19 cellular contexts compared by ENCODE assay signal in genomic region chr10:17662193-17663138, GRCh38. TPM values are rescaled to one million over a fixed set of nuclear protein-coding genes. Genes with fewer than 3 reads are reported as not detected.
DNase-seq lines count a peak whose midpoint lies in the region; ATAC-seq and TF ChIP-seq lines count a peak whose summit lies in the region.
"Had no signal": no experiment of that assay in that cellular context is flagged by ENCODE, and none has a peak within 500 bp of the region (broad histone marks: within the 10 kb centered on the region; RNA-seq: fewer than 3 reads in every experiment).

No MANE protein-coding gene starts in this region.

- in situ Hi-C loops in brain microvascular endothelial cell (cut with HindIII; ENCODE audit: low pct_ligation_motif_present, low sequenced_read_pairs), result no loop called here

- H3K4me3 ChIP-seq in OCI-LY7 (ENCODE audit: low read depth, low read length, poor library complexity, severe bottlenecking), result no peak overlapping the region
- H3K4me3 ChIP-seq in brain microvascular endothelial cell (ENCODE audit: low read depth, low read length), result no peak overlapping the region

- H3K9me2 ChIP-seq in OCI-LY7 (ENCODE audit: insufficient read depth, low read length), result no peaks in the 10 kb centered on the region

- no peak overlapping the region for H2AFZ ChIP-seq in OCI-LY7 (ENCODE audit: low read length)

- H3K36me3 ChIP-seq in OCI-LY7 (ENCODE audit: insufficient read depth, low read length) (peaks cover 26% of the 10 kb centered on the region), brain microvascular endothelial cell (replicated peaks) (no peaks in the 10 kb centered on the region)
- H3K36me3 ChIP-seq: WERI-Rb-1 had no signal

- H3K4me2 ChIP-seq in OCI-LY7 (ENCODE audit: low read length), result no peak overlapping the region

- H3K36me3 Mint-ChIP-seq in natural killer cell, result peaks cover 17% of the 10 kb centered on the region
- peaks cover 12% of the 10 kb centered on the region for H3K36me3 Mint-ChIP-seq in natural killer cell treated with Interleukin-12 subunit alpha and Interleukin-12 subunit beta and Interleukin-15 and Interleukin-18, amount 100 ng/mL, for 72 hours
- H3K36me3 Mint-ChIP-seq in activated naive CD8-positive, alpha-beta T cell treated with anti-CD3 and anti-CD28 coated beads for 36 hours, result peaks cover 40% of the 10 kb centered on the region
- peaks cover 22% of the 10 kb centered on the region for H3K36me3 Mint-ChIP-seq in activated T-helper 1 cell treated with anti-CD3 and anti-CD28 coated beads, Interleukin-12 subunit alpha, Interleukin-12 subunit beta, Interleukin-2, Interleukin-4 antibody, amounts not matched to agents 30 ng/mL and 10 ng/mL and 1 ng/mL, durations not matched to agents 14 hours and 24 hours and 36 hours (ENCODE audit: low read depth)

- H3K27me3 Mint-ChIP-seq in natural killer cell (ENCODE audit: low read depth in 2 of 2), result no peaks in the 10 kb centered on the region
- no peaks in the 10 kb centered on the region for H3K27me3 Mint-ChIP-seq in natural killer cell treated with Interleukin-12 subunit alpha and Interleukin-12 subunit beta and Interleukin-15 and Interleukin-18, amount 100 ng/mL, for 72 hours
- H3K27me3 Mint-ChIP-seq in activated naive CD8-positive, alpha-beta T cell treated with anti-CD3 and anti-CD28 coated beads for 36 hours, result no peaks in the 10 kb centered on the region
- no peaks in the 10 kb centered on the region for H3K27me3 Mint-ChIP-seq in activated T-helper 1 cell treated with anti-CD3 and anti-CD28 coated beads, Interleukin-12 subunit alpha, Interleukin-12 subunit beta, Interleukin-2, Interleukin-4 antibody, amounts not matched to agents 30 ng/mL and 10 ng/mL and 1 ng/mL, durations not matched to agents 14 hours and 24 hours and 36 hours (ENCODE audit: insufficient read depth)
- H3K27me3 Mint-ChIP-seq: activated CD4-positive, alpha-beta memory T cell treated with anti-CD3 and anti-CD28 coated beads, Interleukin-2, amount 10 ng/mL, durations not matched to agents 7 days and 5 days; effector memory CD8-positive, alpha-beta T cell; type B pancreatic cell had no signal

- no peak for DNase-seq in natural killer cell
- no peak for DNase-seq in natural killer cell treated with Interleukin-12 subunit alpha and Interleukin-12 subunit beta and Interleukin-15 and Interleukin-18, amount 100 ng/mL, for 72 hours (ENCODE audit: low spot score)
- DNase-seq in OCI-LY7 (ENCODE audit: low spot score), result no peak
- no peak for DNase-seq in activated naive CD8-positive, alpha-beta T cell treated with anti-CD3 and anti-CD28 coated beads for 36 hours
- no peak for DNase-seq in activated T-helper 1 cell treated with anti-CD3 and anti-CD28 coated beads, Interleukin-12 subunit alpha, Interleukin-12 subunit beta, Interleukin-2, Interleukin-4 antibody, amounts not matched to agents 30 ng/mL and 10 ng/mL and 1 ng/mL, durations not matched to agents 14 hours and 24 hours and 36 hours (ENCODE audit: low spot score)
- DNase-seq in activated effector memory CD4-positive, alpha-beta T cell treated with Interleukin-2 at 50 U/mL for 16 hours, result no peak
- DNase-seq in NCI-H1694 (lab: John Stamatoyannopoulos, UW), result no peak
- no peak for DNase-seq in brain microvascular endothelial cell
- DNase-seq: activated CD4-positive, alpha-beta memory T cell treated with anti-CD3 and anti-CD28 coated beads, Interleukin-2, amount 10 ng/mL, durations not matched to agents 7 days and 5 days; aorta; effector memory CD8-positive, alpha-beta T cell; glutamatergic neuron; MV-4-11; NCI-H187 treated with DMSO at 0.1 percent for 48 hours; NCI-H446; stimulated activated CD4-positive, alpha-beta T cell treated with anti-CD3 and anti-CD28 coated beads, Interleukin-1b, Interleukin-23, amount 100 ng/mL, for 48 hours; stimulated activated naive CD8-positive, alpha-beta T cell treated with anti-CD3 and anti-CD28 coated beads, Interleukin-15, Interleukin-2, amounts not matched to agents 100 U/mL and 50 U/mL, for 24 hours; WERI-Rb-1 had no signal

- CTCF ChIA-PET in OCI-LY7 (lab: Charles Lee; ENCODE audit: unreplicated experiment), result no interaction called here

- no peaks in the 10 kb centered on the region for H4K20me1 ChIP-seq in OCI-LY7 (ENCODE audit: insufficient read depth, low read length)

- no peaks in the 10 kb centered on the region for H3K27me3 ChIP-seq in brain microvascular endothelial cell (replicated peaks)

- no peak for ATAC-seq in natural killer cell
- no peak for ATAC-seq in natural killer cell treated with Interleukin-12 subunit alpha and Interleukin-12 subunit beta and Interleukin-15 and Interleukin-18, amount 100 ng/mL, for 72 hours
- ATAC-seq: effector memory CD8-positive, alpha-beta T cell; stimulated activated naive CD8-positive, alpha-beta T cell treated with anti-CD3 and anti-CD28 coated beads, Interleukin-15, Interleukin-2, amounts not matched to agents 100 U/mL and 50 U/mL, for 24 hours had no signal

- no peaks in the 10 kb centered on the region for H3K9me3 ChIP-seq in OCI-LY7 (ENCODE audit: low read length)

- H3K27ac ChIP-seq in OCI-LY7 (ENCODE audit: low read depth, low read length, poor library complexity, severe bottlenecking) (no peak overlapping the region), brain microvascular endothelial cell (no peak overlapping the region)
- H3K27ac ChIP-seq: WERI-Rb-1 had no signal

- intact Hi-C loops in natural killer cell (cut with micrococcal nuclease) (no loop called here), OCI-LY7 (cut with micrococcal nuclease; ENCODE audit: unreplicated experiment) (no loop called here)
- intact Hi-C loops in activated T-helper 1 cell treated with anti-CD3 and anti-CD28 coated beads, Interleukin-12 subunit alpha, Interleukin-12 subunit beta, Interleukin-2, Interleukin-4 antibody, amounts not matched to agents 30 ng/mL and 10 ng/mL and 1 ng/mL, durations not matched to agents 14 hours and 24 hours and 36 hours (cut with micrococcal nuclease), result no loop called here

- no peaks in the 10 kb centered on the region for H3K9me3 Mint-ChIP-seq in natural killer cell
- no peaks in the 10 kb centered on the region for H3K9me3 Mint-ChIP-seq in natural killer cell treated with Interleukin-12 subunit alpha and Interleukin-12 subunit beta and Interleukin-15 and Interleukin-18, amount 100 ng/mL, for 72 hours
- H3K9me3 Mint-ChIP-seq in activated naive CD8-positive, alpha-beta T cell treated with anti-CD3 and anti-CD28 coated beads for 36 hours, result peaks cover 8% of the 10 kb centered on the region
- H3K9me3 Mint-ChIP-seq in activated T-helper 1 cell treated with anti-CD3 and anti-CD28 coated beads, Interleukin-12 subunit alpha, Interleukin-12 subunit beta, Interleukin-2, Interleukin-4 antibody, amounts not matched to agents 30 ng/mL and 10 ng/mL and 1 ng/mL, durations not matched to agents 14 hours and 24 hours and 36 hours, result no peaks in the 10 kb centered on the region
- H3K9me3 Mint-ChIP-seq: effector memory CD8-positive, alpha-beta T cell had no signal

- TF ChIP-seq CTCF in natural killer cell (IDR thresholded peaks at IDR 0.05) (no peak), OCI-LY7 (conservative IDR thresholded peaks at IDR 0.05; ENCODE audit: low read length) (no peak), brain microvascular endothelial cell (IDR thresholded peaks at IDR 0.05; ENCODE audit: low read depth, low read length, missing control alignments) (no peak)

- peaks cover 22 to 37% of the 10 kb centered on the region in 2 donors for H3K4me1 Mint-ChIP-seq in natural killer cell
- H3K4me1 Mint-ChIP-seq in natural killer cell treated with Interleukin-12 subunit alpha and Interleukin-12 subunit beta and Interleukin-15 and Interleukin-18, amount 100 ng/mL, for 72 hours (ENCODE audit: low read depth in 2 of 2), result peaks cover 27 to 43% of the 10 kb centered on the region in 2 donors
- H3K4me1 Mint-ChIP-seq in activated naive CD8-positive, alpha-beta T cell treated with anti-CD3 and anti-CD28 coated beads for 36 hours, result peaks cover 50% of the 10 kb centered on the region
- H3K4me1 Mint-ChIP-seq in activated T-helper 1 cell treated with anti-CD3 and anti-CD28 coated beads, Interleukin-12 subunit alpha, Interleukin-12 subunit beta, Interleukin-2, Interleukin-4 antibody, amounts not matched to agents 30 ng/mL and 10 ng/mL and 1 ng/mL, durations not matched to agents 14 hours and 24 hours and 36 hours (ENCODE audit: low read depth), result peaks cover 38% of the 10 kb centered on the region

- BruUV-seq in OCI-LY7 (replicated peaks; lab: Mats Ljungman, UMichigan), result TSS peak; percentile 23

- H3K4me3 Mint-ChIP-seq in natural killer cell, result peak overlapping the region; percentile 2
- no peak overlapping the region for H3K4me3 Mint-ChIP-seq in natural killer cell treated with Interleukin-12 subunit alpha and Interleukin-12 subunit beta and Interleukin-15 and Interleukin-18, amount 100 ng/mL, for 72 hours
- no peak overlapping the region for H3K4me3 Mint-ChIP-seq in activated naive CD8-positive, alpha-beta T cell treated with anti-CD3 and anti-CD28 coated beads for 36 hours
- no peak overlapping the region for H3K4me3 Mint-ChIP-seq in activated T-helper 1 cell treated with anti-CD3 and anti-CD28 coated beads, Interleukin-12 subunit alpha, Interleukin-12 subunit beta, Interleukin-2, Interleukin-4 antibody, amounts not matched to agents 30 ng/mL and 10 ng/mL and 1 ng/mL, durations not matched to agents 14 hours and 24 hours and 36 hours
- H3K4me3 Mint-ChIP-seq: activated CD4-positive, alpha-beta memory T cell treated with anti-CD3 and anti-CD28 coated beads, Interleukin-2, amount 10 ng/mL, durations not matched to agents 7 days and 5 days; effector memory CD8-positive, alpha-beta T cell; type B pancreatic cell had no signal

- POLR2A ChIA-PET in OCI-LY7 (lab: Charles Lee), result interaction anchor here (0.6 to 1.1 kb wide), 5 partner anchors 9 to 292 kb away, joined by 3 to 5 read pairs (median 4); partner anchors contain the start of gene STAM

- peaks cover 49% of the 10 kb centered on the region for H3K79me2 ChIP-seq in OCI-LY7 (ENCODE audit: insufficient read depth, low read depth, low read length)

- H3K4me1 ChIP-seq in OCI-LY7 (ENCODE audit: insufficient read depth, low read length, poor library complexity, severe bottlenecking), result no peaks in the 10 kb centered on the region

- peak overlapping the region in 1 of 2 donors; percentile 27 for H3K27ac Mint-ChIP-seq in natural killer cell
- peak overlapping the region in 1 of 2 donors; percentile 2 for H3K27ac Mint-ChIP-seq in natural killer cell treated with Interleukin-12 subunit alpha and Interleukin-12 subunit beta and Interleukin-15 and Interleukin-18, amount 100 ng/mL, for 72 hours
- H3K27ac Mint-ChIP-seq in activated naive CD8-positive, alpha-beta T cell treated with anti-CD3 and anti-CD28 coated beads for 36 hours, result peak overlapping the region; percentile 3
- no peak overlapping the region for H3K27ac Mint-ChIP-seq in activated T-helper 1 cell treated with anti-CD3 and anti-CD28 coated beads, Interleukin-12 subunit alpha, Interleukin-12 subunit beta, Interleukin-2, Interleukin-4 antibody, amounts not matched to agents 30 ng/mL and 10 ng/mL and 1 ng/mL, durations not matched to agents 14 hours and 24 hours and 36 hours
- H3K27ac Mint-ChIP-seq: activated CD4-positive, alpha-beta memory T cell treated with anti-CD3 and anti-CD28 coated beads, Interleukin-2, amount 10 ng/mL, durations not matched to agents 7 days and 5 days; type B pancreatic cell had no signal

RNA-seq across cellular contexts. Expression of gene STAM, which starts 18.5 kb away (rescaled TPM):
- 10 to 100 TPM; 37.8 to 40.2 (median 38.6) TPM for total RNA-seq in natural killer cell
- total RNA-seq in natural killer cell treated with Interleukin-12 subunit alpha and Interleukin-12 subunit beta and Interleukin-15 and Interleukin-18, amount 100 ng/mL, for 72 hours, result 10 to 100 TPM; 20.2 to 24.4 TPM
- total RNA-seq in OCI-LY7 (2014; rRNA removed; shearing (Covaris generic)), result 8.6 and 12.9 TPM in 2 replicates
- total RNA-seq in OCI-LY7 (2022), result 18.2 and 18.8 TPM in 2 replicates
- total RNA-seq in activated naive CD8-positive, alpha-beta T cell treated with anti-CD3 and anti-CD28 coated beads for 36 hours, result 10 to 100 TPM; 21.6 to 22.7 TPM
- 23.3 and 26.8 TPM in 2 replicates for total RNA-seq in activated T-helper 1 cell treated with anti-CD3 and anti-CD28 coated beads, Interleukin-12 subunit alpha, Interleukin-12 subunit beta, Interleukin-2, Interleukin-4 antibody, amounts not matched to agents 30 ng/mL and 10 ng/mL and 1 ng/mL, durations not matched to agents 14 hours and 24 hours and 36 hours

RNA-seq across cellular contexts. Expression of gene HACD1, which starts 45.3 kb away (rescaled TPM):
- total RNA-seq in natural killer cell, result 1 to 10 TPM in 1 of 3 donors, under 1 TPM in 2; 0.82 to 1.5 (median 0.87) TPM
- 1 to 10 TPM; 1.2 to 2.3 TPM for total RNA-seq in natural killer cell treated with Interleukin-12 subunit alpha and Interleukin-12 subunit beta and Interleukin-15 and Interleukin-18, amount 100 ng/mL, for 72 hours
- not detected in 2 replicates for total RNA-seq in OCI-LY7 (2014; rRNA removed; shearing (Covaris generic))
- total RNA-seq in OCI-LY7 (2022), result not detected in 2 replicates
- 1 to 10 TPM; 3.5 TPM for total RNA-seq in activated naive CD8-positive, alpha-beta T cell treated with anti-CD3 and anti-CD28 coated beads for 36 hours
- 0.80 and 1.5 TPM in 2 replicates for total RNA-seq in activated T-helper 1 cell treated with anti-CD3 and anti-CD28 coated beads, Interleukin-12 subunit alpha, Interleukin-12 subunit beta, Interleukin-2, Interleukin-4 antibody, amounts not matched to agents 30 ng/mL and 10 ng/mL and 1 ng/mL, durations not matched to agents 14 hours and 24 hours and 36 hours
